In the genomic region with DNA sequence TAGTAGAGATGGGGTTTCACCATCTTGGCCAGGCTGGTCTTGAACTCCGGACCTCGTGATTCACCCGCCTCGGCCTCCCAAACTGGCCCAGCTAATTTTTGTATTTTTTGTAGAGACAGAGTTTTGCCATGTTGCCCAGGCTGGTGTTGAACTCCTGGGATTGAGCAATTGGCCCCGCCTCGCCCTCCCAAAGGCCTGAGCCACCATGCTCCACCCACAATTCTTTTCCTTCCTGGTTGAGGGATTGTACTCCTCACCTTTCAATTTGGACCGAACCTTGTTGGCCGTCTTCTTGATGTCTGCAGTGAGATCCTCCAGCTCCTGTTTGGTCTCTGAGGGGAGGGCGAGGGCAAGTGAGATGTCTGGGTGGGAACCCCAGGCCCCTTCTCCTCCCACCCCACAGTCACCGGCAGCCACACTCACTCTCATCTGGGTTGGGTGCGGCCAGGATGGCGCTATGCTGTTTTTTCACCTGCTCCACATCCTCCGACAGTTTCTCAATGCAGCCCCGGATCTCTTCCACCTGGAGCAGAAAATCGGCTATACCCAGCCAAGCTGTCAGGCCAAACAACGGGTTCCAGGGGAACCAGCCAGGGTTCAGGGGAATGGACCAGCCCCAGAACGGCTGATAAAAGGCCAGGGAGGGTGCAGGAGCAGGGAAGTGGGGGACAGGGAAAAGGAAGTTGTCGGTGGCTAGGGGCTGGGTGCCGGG, we compare ENCODE assay signal across 20 cellular contexts. TPM values are rescaled to one million over a fixed set of nuclear protein-coding genes. Genes with fewer than 3 reads are reported as not detected.
"Had no signal": no experiment of that assay in that cellular context is flagged by ENCODE, and none has a peak within 500 bp of the region (broad histone marks: within the 10 kb centered on the region; RNA-seq: fewer than 3 reads in every experiment).

No MANE protein-coding gene starts in this region.

- H3K36me3 ChIP-seq: neutrophil, right atrium auricular region, tibial artery, upper lobe of left lung, uterus had no signal

- H3K27ac Mint-ChIP-seq: endodermal cell; immature natural killer cell; naive thymus-derived CD8-positive, alpha-beta T cell; stimulated activated effector memory CD8-positive, alpha-beta T cell treated with anti-CD3 and anti-CD28 coated beads, Interleukin-12 subunit alpha, Interleukin-12 subunit beta, amount 100 ng/mL, for 72 hours had no signal

- H3K4me3 ChIP-seq: mucosa of descending colon, right atrium auricular region, tibial artery, upper lobe of left lung, uterus had no signal

- DNase-seq: cerebellar nuclear complex; dermis blood vessel endothelial cell; endodermal cell; foreskin keratinocyte; immature natural killer cell; kidney; left cardiac atrium; left ventricle myocardium superior; mucosa of descending colon; naive thymus-derived CD8-positive, alpha-beta T cell; posterior cingulate gyrus; stimulated activated CD4-positive, alpha-beta T cell treated with anti-CD3 and anti-CD28 coated beads, Interleukin-4, amount 100 ng/mL, for 1 hour; stimulated activated CD8-positive, alpha-beta memory T cell treated with anti-CD3 and anti-CD28 coated beads, Interleukin-4, amount 100 ng/mL, for 48 hours; stimulated activated naive CD8-positive, alpha-beta T cell treated with anti-CD3 and anti-CD28 coated beads, Interleukin-15, Interleukin-2, amounts not matched to agents 100 U/mL and 50 U/mL, for 24 hours; tibial artery; upper lobe of left lung; uterus had no signal

- H3K27ac ChIP-seq: foreskin keratinocyte, neutrophil, right atrium auricular region, tibial artery, upper lobe of left lung, uterus had no signal

- H3K9me3 ChIP-seq: mucosa of descending colon, neutrophil, right atrium auricular region, tibial artery, upper lobe of left lung, uterus had no signal

- H3K27me3 ChIP-seq: foreskin keratinocyte, right atrium auricular region, upper lobe of left lung, uterus had no signal

- H3K4me1 ChIP-seq: uterus had no signal

- H3K9me3 Mint-ChIP-seq: endodermal cell; immature natural killer cell; naive thymus-derived CD8-positive, alpha-beta T cell; stimulated activated effector memory CD8-positive, alpha-beta T cell treated with anti-CD3 and anti-CD28 coated beads, Interleukin-12 subunit alpha, Interleukin-12 subunit beta, amount 100 ng/mL, for 72 hours had no signal

- H3K36me3 Mint-ChIP-seq: immature natural killer cell; naive thymus-derived CD8-positive, alpha-beta T cell; stimulated activated effector memory CD8-positive, alpha-beta T cell treated with anti-CD3 and anti-CD28 coated beads, Interleukin-12 subunit alpha, Interleukin-12 subunit beta, amount 100 ng/mL, for 72 hours had no signal

- ATAC-seq: foreskin keratinocyte; left cardiac atrium; left ventricle myocardium superior; mucosa of descending colon; naive thymus-derived CD8-positive, alpha-beta T cell; stimulated activated effector memory CD8-positive, alpha-beta T cell treated with anti-CD3 and anti-CD28 coated beads, Interleukin-12 subunit alpha, Interleukin-12 subunit beta, amount 100 ng/mL, for 72 hours; stimulated activated naive CD8-positive, alpha-beta T cell treated with anti-CD3 and anti-CD28 coated beads, Interleukin-15, Interleukin-2, amounts not matched to agents 100 U/mL and 50 U/mL, for 24 hours had no signal

RNA-seq across cellular contexts. Expression of a gene that starts 9.6 kb away (rescaled TPM):
- polyA plus RNA-seq: immature natural killer cell had no signal

RNA-seq across cellular contexts. Expression of a gene that starts 15.8 kb away (rescaled TPM):
- polyA plus RNA-seq: immature natural killer cell had no signal
